ENCODE assay signal across 9 cellular contexts in genomic region chr12:25377475-25378179, GRCh38.
DNase-seq lines count a peak whose midpoint lies in the region; ATAC-seq lines count a peak whose summit lies in the region.
"Had no signal": no experiment of that assay in that cellular context is flagged by ENCODE, and none has a peak within 500 bp of the region (broad histone marks: within the 10 kb centered on the region; RNA-seq: fewer than 3 reads in every experiment).

No MANE protein-coding gene starts in this region.

- intact Hi-C loops in Right ventricle myocardium inferior (cut with DNase I): no loop called here

- peak; percentile 40 for DNase-seq in AG20443 (ENCODE audit: low spot score)
- peak; percentile 54 for DNase-seq in activated CD4-positive, alpha-beta T cell treated with anti-CD3 and anti-CD28 coated beads, Interleukin-2, amount 10 ng/mL, durations not matched to agents 7 days and 5 days
- peak; percentile 88 for DNase-seq in iris pigment epithelial cell (ENCODE audit: low read depth)
- no peak for DNase-seq in NCI-H82 treated with DMSO at 0.1 percent for 48 hours (lab: John Stamatoyannopoulos, UW; ENCODE audit: unreplicated experiment)
- DNase-seq in Right ventricle myocardium inferior (ENCODE audit: missing footprints): no peak
- DNase-seq in caudate nucleus (lab: John Stamatoyannopoulos, UW): no peak
- DNase-seq: T1000 had no signal

- peak overlapping the region; percentile 87 for H3K27ac Mint-ChIP-seq in activated CD4-positive, alpha-beta T cell treated with anti-CD3 and anti-CD28 coated beads, Interleukin-2, amount 10 ng/mL, durations not matched to agents 7 days and 5 days

- H3K36me3 Mint-ChIP-seq in activated CD4-positive, alpha-beta T cell treated with anti-CD3 and anti-CD28 coated beads, Interleukin-2, amount 10 ng/mL, durations not matched to agents 7 days and 5 days (ENCODE audit: low read depth): peaks cover 7% of the 10 kb centered on the region

- H3K4me1 Mint-ChIP-seq in activated CD4-positive, alpha-beta T cell treated with anti-CD3 and anti-CD28 coated beads, Interleukin-2, amount 10 ng/mL, durations not matched to agents 7 days and 5 days: peaks cover 58% of the 10 kb centered on the region

- CTCF ChIA-PET in activated CD4-positive, alpha-beta T cell treated with anti-CD3 and anti-CD28 coated beads, Interleukin-2, amount 10 ng/mL, durations not matched to agents 7 days and 5 days (lab: Charles Lee): interaction anchor here (1.2 to 2.0 kb wide), 4 partner anchors 9 to 137 kb away, joined by 4 to 6 read pairs (median 6); no protein-coding TSS in a partner anchor

- no peaks in the 10 kb centered on the region for H3K27me3 Mint-ChIP-seq in activated CD4-positive, alpha-beta T cell treated with anti-CD3 and anti-CD28 coated beads, Interleukin-2, amount 10 ng/mL, durations not matched to agents 7 days and 5 days

- ATAC-seq in HG02610 (IDR thresholded peaks at IDR 0.05; ENCODE audit: unreplicated experiment) (peak; percentile 50), Right ventricle myocardium inferior (no peak), GM18861 (IDR thresholded peaks at IDR 0.05; ENCODE audit: unreplicated experiment) (no peak)

- peaks cover 2% of the 10 kb centered on the region for H3K9me3 Mint-ChIP-seq in activated CD4-positive, alpha-beta T cell treated with anti-CD3 and anti-CD28 coated beads, Interleukin-2, amount 10 ng/mL, durations not matched to agents 7 days and 5 days

- peak overlapping the region; percentile 37 for H3K4me3 Mint-ChIP-seq in activated CD4-positive, alpha-beta T cell treated with anti-CD3 and anti-CD28 coated beads, Interleukin-2, amount 10 ng/mL, durations not matched to agents 7 days and 5 days

- POLR2A ChIA-PET in activated CD4-positive, alpha-beta T cell treated with anti-CD3 and anti-CD28 coated beads, Interleukin-2, amount 10 ng/mL, durations not matched to agents 7 days and 5 days (lab: Charles Lee): interaction anchor here (0.7 to 1.5 kb wide), 3 partner anchors 12 to 127 kb away, joined by 3 to 7 read pairs (median 6); partner anchors contain the start of gene KRAS

- H3K27ac ChIP-seq in caudate nucleus (ENCODE audit: low read depth, low read length): no peak overlapping the region

Comparison
In these comparisons a context has a peak if more than half of its experiments do, and no peak if none do; other contexts are left out.
1. DNase-seq: peak in AG20443 (single experiment), activated CD4-positive, alpha-beta T cell treated with anti-CD3 and anti-CD28 coated beads, Interleukin-2, amount 10 ng/mL, durations not matched to agents 7 days and 5 days (single experiment) and iris pigment epithelial cell (single experiment); none in NCI-H82 treated with DMSO at 0.1 percent for 48 hours (single experiment), Right ventricle myocardium inferior (single experiment) and caudate nucleus (0 of 61).